ENCODE assay signal across 1 cellular context in genomic region chr5:139503879-139504278, GRCh38.
A peak's percentile ranks its signal among the peaks of the same experiment; 100 is the strongest.
TF ChIP-seq lines count a peak whose summit lies in the region.
"Not testable (repeated sequence)": the region's sequence is repeated elsewhere in the genome, so short reads cannot be mapped to it uniquely, and the experiment has no call there.

No MANE protein-coding gene starts in this region.

TF ChIP-seq in HepG2, 621 proteins besides CTCF, POLR2A, EP300 and RAD21 (continued from another document):
- peak; percentile 70; the same call in 1 of the 2 replicates for TF ChIP-seq RXRA (CRISPR knock-in tag; IDR thresholded peaks at IDR 0.05)
- TF ChIP-seq GFI1 (CRISPR knock-in tag; IDR thresholded peaks at IDR 0.05; ENCODE audit: borderline replicate concordance) = peak; percentile 23; the same call in 1 of the 2 replicates
- peak; percentile 56; the same call in 1 of the 2 replicates for TF ChIP-seq KMT2B (CRISPR knock-in tag; IDR thresholded peaks at IDR 0.05)
- peak; percentile 81 for TF ChIP-seq HNF4A (CRISPR knock-in tag; IDR thresholded peaks at IDR 0.05)
- TF ChIP-seq ZNF124 (CRISPR knock-in tag; IDR thresholded peaks at IDR 0.05) = peak; percentile 83
- TF ChIP-seq ZSCAN9 (CRISPR knock-in tag; IDR thresholded peaks at IDR 0.05; ENCODE audit: borderline replicate concordance) = 0 out of 2 replicates have a peak, but pooled peaks have one; percentile 43
- TF ChIP-seq ETV5 (CRISPR knock-in tag; IDR thresholded peaks at IDR 0.05; ENCODE audit: borderline replicate concordance) = peak; percentile 71; the same call in 1 of the 2 replicates
- TF ChIP-seq ARID4A (CRISPR knock-in tag; IDR thresholded peaks at IDR 0.05; ENCODE audit: borderline replicate concordance) = peak; percentile 33; the same call in 1 of the 2 replicates
- peak; percentile 81; the same call in 1 of the 2 replicates for TF ChIP-seq TARDBP (CRISPR knock-in tag; IDR thresholded peaks at IDR 0.05)
- 0 out of 2 replicates have a peak, but pooled peaks have one; percentile 19 for TF ChIP-seq ZGPAT (CRISPR knock-in tag; IDR thresholded peaks at IDR 0.05)
- peak; percentile 33; the same call in 1 of the 2 replicates for TF ChIP-seq TGIF2 (CRISPR knock-in tag; IDR thresholded peaks at IDR 0.05)
- peak; percentile 38; the same call in 1 of the 2 replicates for TF ChIP-seq KLF12 (CRISPR knock-in tag; IDR thresholded peaks at IDR 0.05; ENCODE audit: borderline replicate concordance)
- TF ChIP-seq FOXJ3 (CRISPR knock-in tag; IDR thresholded peaks at IDR 0.05; ENCODE audit: borderline replicate concordance) = 0 out of 2 replicates have a peak, but pooled peaks have one; percentile 21
- TF ChIP-seq SOX13 (IDR thresholded peaks at IDR 0.05) = not testable (repeated sequence)
- peak in 1 of 2 experiments; percentile 37; a peak in 1 of 4 replicates for TF ChIP-seq SOX13 (CRISPR knock-in tag; conservative IDR thresholded peaks at IDR 0.05 in 1 of 2, IDR thresholded peaks at IDR 0.05 in 1 of 2)
- peak; percentile 12; the same call in 1 of the 2 replicates for TF ChIP-seq ELF1 (CRISPR knock-in tag; IDR thresholded peaks at IDR 0.05)
- TF ChIP-seq PHF21A (CRISPR knock-in tag; IDR thresholded peaks at IDR 0.05) = 0 out of 2 replicates have a peak, but pooled peaks have one; percentile 50
- peak; percentile 65; the same call in 1 of the 2 replicates for TF ChIP-seq KDM2A (CRISPR knock-in tag; IDR thresholded peaks at IDR 0.05; ENCODE audit: borderline replicate concordance, low read depth)
- peak; percentile 80 for TF ChIP-seq ZMYM3 (CRISPR knock-in tag; IDR thresholded peaks at IDR 0.05)
- TF ChIP-seq ZNF335 (CRISPR knock-in tag; IDR thresholded peaks at IDR 0.05) = 0 out of 2 replicates have a peak, but pooled peaks have one; percentile 23
- TF ChIP-seq ZNF614 (CRISPR knock-in tag; IDR thresholded peaks at IDR 0.05; ENCODE audit: borderline replicate concordance) = 0 out of 2 replicates have a peak, but pooled peaks have one; percentile 25
- peak; percentile 45; the same call in 1 of the 2 replicates for TF ChIP-seq SOX5 (CRISPR knock-in tag; IDR thresholded peaks at IDR 0.05; ENCODE audit: borderline replicate concordance)
- TF ChIP-seq NR2C2 (CRISPR knock-in tag; IDR thresholded peaks at IDR 0.05; ENCODE audit: borderline replicate concordance) = peak; percentile 61; the same call in 1 of the 2 replicates
- TF ChIP-seq MAX (IDR thresholded peaks at IDR 0.05) = 0 out of 2 replicates have a peak, but pooled peaks have one; percentile 22
- TF ChIP-seq ZNF558 (CRISPR knock-in tag; IDR thresholded peaks at IDR 0.05; ENCODE audit: borderline replicate concordance) = peak; percentile 60; the same call in 1 of the 2 replicates
- TF ChIP-seq REPIN1 (CRISPR knock-in tag; IDR thresholded peaks at IDR 0.05; ENCODE audit: borderline replicate concordance, low read depth) = peak; percentile 61; the same call in 1 of the 2 replicates
- peak; percentile 57; the same call in 1 of the 2 replicates for TF ChIP-seq HOMEZ (CRISPR knock-in tag; IDR thresholded peaks at IDR 0.05; ENCODE audit: low read depth)
- TF ChIP-seq ZNF143 (CRISPR knock-in tag; IDR thresholded peaks at IDR 0.05) = peak; percentile 26; the same call in 1 of the 2 replicates
- TF ChIP-seq ZNF788 (CRISPR knock-in tag; IDR thresholded peaks at IDR 0.05; ENCODE audit: borderline replicate concordance) = peak; percentile 43; the same call in 1 of the 2 replicates
- peak; percentile 49 for TF ChIP-seq MED1 (CRISPR knock-in tag; IDR thresholded peaks at IDR 0.05)
- peak; percentile 39; the same call in 1 of the 2 replicates for TF ChIP-seq BORCS8-MEF2B (CRISPR knock-in tag; IDR thresholded peaks at IDR 0.05)
- TF ChIP-seq MED8 (CRISPR knock-in tag; IDR thresholded peaks at IDR 0.05; ENCODE audit: insufficient replicate concordance) = peak; percentile 40
- TF ChIP-seq KLF16 (CRISPR knock-in tag; IDR thresholded peaks at IDR 0.05) = 0 out of 4 replicates have a peak, but pooled peaks of 1 of the 2 experiments have one; percentile 30
- TF ChIP-seq IKZF5 (CRISPR knock-in tag; IDR thresholded peaks at IDR 0.05) = peak; percentile 65
- TF ChIP-seq ZFX (CRISPR knock-in tag; IDR thresholded peaks at IDR 0.05; ENCODE audit: low read depth) = 0 out of 2 replicates have a peak, but pooled peaks have one; percentile 9
- TF ChIP-seq ZNF792 (CRISPR knock-in tag; IDR thresholded peaks at IDR 0.05) = peak; percentile 58; the same call in 1 of the 2 replicates
- TF ChIP-seq YEATS2 (CRISPR knock-in tag; IDR thresholded peaks at IDR 0.05; ENCODE audit: borderline replicate concordance) = peak; percentile 72; the same call in 1 of the 2 replicates
- TF ChIP-seq ARID5B (CRISPR knock-in tag; IDR thresholded peaks at IDR 0.05) = peak; percentile 34; the same call in 1 of the 2 replicates
- TF ChIP-seq ZNF644 (CRISPR knock-in tag; IDR thresholded peaks at IDR 0.05; ENCODE audit: low read depth) = peak; percentile 96
- TF ChIP-seq DMAP1 (CRISPR knock-in tag; IDR thresholded peaks at IDR 0.05) = peak; percentile 45; the same call in 1 of the 2 replicates
- TF ChIP-seq ZNF580 (CRISPR knock-in tag; IDR thresholded peaks at IDR 0.05; ENCODE audit: borderline replicate concordance, low read depth) = peak; percentile 38; the same call in 1 of the 2 replicates
- TF ChIP-seq ZBTB25 (CRISPR knock-in tag; IDR thresholded peaks at IDR 0.05) = 0 out of 2 replicates have a peak, but pooled peaks have one; percentile 32
